In the genomic region with DNA sequence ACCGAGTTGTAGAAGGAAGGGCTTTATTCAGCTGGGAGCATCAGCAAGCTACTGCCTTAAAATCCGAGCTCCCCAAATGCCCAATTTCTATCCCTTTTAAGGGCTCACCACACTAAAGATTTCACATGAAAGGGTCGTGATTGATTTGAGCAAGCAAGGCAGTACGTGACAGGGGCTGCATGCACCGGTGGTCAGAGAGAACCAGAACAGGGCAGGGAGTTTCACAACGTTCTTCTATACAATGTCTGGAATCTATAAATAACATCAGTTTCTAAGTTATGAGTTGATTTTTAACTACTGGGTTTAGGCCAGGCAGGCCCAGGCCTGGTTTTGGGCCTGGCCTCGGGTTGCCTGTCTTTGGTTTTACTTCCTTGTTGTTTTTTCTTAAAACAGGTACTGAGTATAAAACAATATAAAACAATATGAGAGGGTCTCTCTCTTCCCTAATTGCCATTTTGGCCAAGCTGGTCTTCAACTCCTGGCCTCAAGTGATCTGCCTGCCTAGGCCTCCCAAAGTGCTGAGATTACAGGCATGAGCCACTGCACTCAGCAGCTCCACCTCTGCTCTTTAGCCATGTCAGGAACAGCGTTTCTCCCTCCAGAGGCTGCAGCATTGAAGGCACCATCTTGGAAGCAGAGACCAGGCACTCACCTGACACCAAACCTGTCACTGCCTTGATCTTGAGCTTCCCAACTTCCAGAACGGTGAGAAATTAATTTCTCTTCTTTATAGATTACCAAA, we compare ENCODE assay signal across 1 cellular context.
A peak's percentile ranks its signal among the peaks of the same experiment; 100 is the strongest.
TF ChIP-seq lines count a peak whose summit lies in the region.

No MANE protein-coding gene starts in this region.

TF ChIP-seq in GM12878, 131 proteins besides CTCF, POLR2A, EP300 and RAD21 (continued from another document):
- TF ChIP-seq, protein P1, sequence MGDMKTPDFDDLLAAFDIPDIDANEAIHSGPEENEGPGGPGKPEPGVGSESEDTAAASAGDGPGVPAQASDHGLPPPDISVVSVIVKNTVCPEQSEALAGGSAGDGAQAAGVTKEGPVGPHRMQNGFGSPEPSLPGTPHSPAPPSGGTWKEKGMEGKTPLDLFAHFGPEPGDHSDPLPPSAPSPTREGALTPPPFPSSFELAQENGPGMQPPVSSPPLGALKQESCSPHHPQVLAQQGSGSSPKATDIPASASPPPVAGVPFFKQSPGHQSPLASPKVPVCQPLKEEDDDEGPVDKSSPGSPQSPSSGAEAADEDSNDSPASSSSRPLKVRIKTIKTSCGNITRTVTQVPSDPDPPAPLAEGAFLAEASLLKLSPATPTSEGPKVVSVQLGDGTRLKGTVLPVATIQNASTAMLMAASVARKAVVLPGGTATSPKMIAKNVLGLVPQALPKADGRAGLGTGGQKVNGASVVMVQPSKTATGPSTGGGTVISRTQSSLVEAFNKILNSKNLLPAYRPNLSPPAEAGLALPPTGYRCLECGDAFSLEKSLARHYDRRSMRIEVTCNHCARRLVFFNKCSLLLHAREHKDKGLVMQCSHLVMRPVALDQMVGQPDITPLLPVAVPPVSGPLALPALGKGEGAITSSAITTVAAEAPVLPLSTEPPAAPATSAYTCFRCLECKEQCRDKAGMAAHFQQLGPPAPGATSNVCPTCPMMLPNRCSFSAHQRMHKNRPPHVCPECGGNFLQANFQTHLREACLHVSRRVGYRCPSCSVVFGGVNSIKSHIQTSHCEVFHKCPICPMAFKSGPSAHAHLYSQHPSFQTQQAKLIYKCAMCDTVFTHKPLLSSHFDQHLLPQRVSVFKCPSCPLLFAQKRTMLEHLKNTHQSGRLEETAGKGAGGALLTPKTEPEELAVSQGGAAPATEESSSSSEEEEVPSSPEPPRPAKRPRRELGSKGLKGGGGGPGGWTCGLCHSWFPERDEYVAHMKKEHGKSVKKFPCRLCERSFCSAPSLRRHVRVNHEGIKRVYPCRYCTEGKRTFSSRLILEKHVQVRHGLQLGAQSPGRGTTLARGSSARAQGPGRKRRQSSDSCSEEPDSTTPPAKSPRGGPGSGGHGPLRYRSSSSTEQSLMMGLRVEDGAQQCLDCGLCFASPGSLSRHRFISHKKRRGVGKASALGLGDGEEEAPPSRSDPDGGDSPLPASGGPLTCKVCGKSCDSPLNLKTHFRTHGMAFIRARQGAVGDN (IDR thresholded peaks at IDR 0.05): peak; percentile 99
- TF ChIP-seq RUNX3 (IDR thresholded peaks at IDR 0.05; ENCODE audit: low read length) (peak; percentile 72), GATAD2B (conservative IDR thresholded peaks at IDR 0.05; ENCODE audit: low read depth) (peak; percentile 34; the same call in 1 of the 2 replicates), CREM (IDR thresholded peaks at IDR 0.05; ENCODE audit: low read depth) (peak; percentile 56), EED (IDR thresholded peaks at IDR 0.05; ENCODE audit: low read depth) (0 out of 2 replicates have a peak, but pooled peaks have one; percentile 6), IKZF2 (IDR thresholded peaks at IDR 0.05) (peak in 1 of 2 experiments; percentile 31; a peak in 2 of 4 replicates), MEF2B (IDR thresholded peaks at IDR 0.05; ENCODE audit: partially characterized antibody, poor library complexity, severe bottlenecking) (peak; percentile 83), FOXM1 (IDR thresholded peaks at IDR 0.05; ENCODE audit: low read depth, low read length) (0 out of 2 replicates have a peak, but pooled peaks have one; percentile 59), JUNB (IDR thresholded peaks at IDR 0.05) (peak; percentile 30; the same call in 1 of the 2 replicates), ZNF217 (IDR thresholded peaks at IDR 0.05) (peak; percentile 36; the same call in 1 of the 2 replicates), ZBED1 (IDR thresholded peaks at IDR 0.05; ENCODE audit: borderline replicate concordance) (peak; percentile 71; the same call in 1 of the 2 replicates), DPF2 (IDR thresholded peaks at IDR 0.05) (peak; percentile 48; the same call in 1 of the 2 replicates), YY1 (IDR thresholded peaks at IDR 0.05; ENCODE audit: low read depth, low read length) (peak; percentile 80; the same call in 1 of the 2 replicates), SMARCA5 (IDR thresholded peaks at IDR 0.05) (peak; percentile 23; the same call in 1 of the 2 replicates), LARP7 (IDR thresholded peaks at IDR 0.05) (0 out of 2 replicates have a peak, but pooled peaks have one; percentile 19), NBN (IDR thresholded peaks at IDR 0.05) (peak; percentile 87), NFIC (IDR thresholded peaks at IDR 0.05; ENCODE audit: low read depth, low read length) (peak; percentile 41), BMI1 (IDR thresholded peaks at IDR 0.05; ENCODE audit: borderline replicate concordance) (0 out of 2 replicates have a peak, but pooled peaks have one; percentile 44), MEF2A (IDR thresholded peaks at IDR 0.05; ENCODE audit: insufficient read depth, low read depth, low read length) (peak; percentile 64; the same call in 1 of the 2 replicates), TCF7 (IDR thresholded peaks at IDR 0.05; ENCODE audit: borderline replicate concordance) (peak; percentile 65), TAF1 (IDR thresholded peaks at IDR 0.05; ENCODE audit: borderline replicate concordance, low read depth, low read length) (0 out of 2 replicates have a peak, but pooled peaks have one; percentile 15), PAX5 (IDR thresholded peaks at IDR 0.05; ENCODE audit: borderline replicate concordance, low read depth, low read length) (peak; percentile 81), HDGF (IDR thresholded peaks at IDR 0.05) (peak; percentile 39; the same call in 1 of the 2 replicates), IRF4 (IDR thresholded peaks at IDR 0.05; ENCODE audit: low read depth, low read length) (0 out of 2 replicates have a peak, but pooled peaks have one; percentile 12)
- TF ChIP-seq, protein P2, sequence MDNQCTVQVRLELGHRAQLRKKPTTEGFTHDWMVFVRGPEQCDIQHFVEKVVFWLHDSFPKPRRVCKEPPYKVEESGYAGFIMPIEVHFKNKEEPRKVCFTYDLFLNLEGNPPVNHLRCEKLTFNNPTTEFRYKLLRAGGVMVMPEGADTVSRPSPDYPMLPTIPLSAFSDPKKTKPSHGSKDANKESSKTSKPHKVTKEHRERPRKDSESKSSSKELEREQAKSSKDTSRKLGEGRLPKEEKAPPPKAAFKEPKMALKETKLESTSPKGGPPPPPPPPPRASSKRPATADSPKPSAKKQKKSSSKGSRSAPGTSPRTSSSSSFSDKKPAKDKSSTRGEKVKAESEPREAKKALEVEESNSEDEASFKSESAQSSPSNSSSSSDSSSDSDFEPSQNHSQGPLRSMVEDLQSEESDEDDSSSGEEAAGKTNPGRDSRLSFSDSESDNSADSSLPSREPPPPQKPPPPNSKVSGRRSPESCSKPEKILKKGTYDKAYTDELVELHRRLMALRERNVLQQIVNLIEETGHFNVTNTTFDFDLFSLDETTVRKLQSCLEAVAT (IDR thresholded peaks at IDR 0.05): peak; percentile 51; the same call in 1 of the 2 replicates
- TF ChIP-seq, protein P3, sequence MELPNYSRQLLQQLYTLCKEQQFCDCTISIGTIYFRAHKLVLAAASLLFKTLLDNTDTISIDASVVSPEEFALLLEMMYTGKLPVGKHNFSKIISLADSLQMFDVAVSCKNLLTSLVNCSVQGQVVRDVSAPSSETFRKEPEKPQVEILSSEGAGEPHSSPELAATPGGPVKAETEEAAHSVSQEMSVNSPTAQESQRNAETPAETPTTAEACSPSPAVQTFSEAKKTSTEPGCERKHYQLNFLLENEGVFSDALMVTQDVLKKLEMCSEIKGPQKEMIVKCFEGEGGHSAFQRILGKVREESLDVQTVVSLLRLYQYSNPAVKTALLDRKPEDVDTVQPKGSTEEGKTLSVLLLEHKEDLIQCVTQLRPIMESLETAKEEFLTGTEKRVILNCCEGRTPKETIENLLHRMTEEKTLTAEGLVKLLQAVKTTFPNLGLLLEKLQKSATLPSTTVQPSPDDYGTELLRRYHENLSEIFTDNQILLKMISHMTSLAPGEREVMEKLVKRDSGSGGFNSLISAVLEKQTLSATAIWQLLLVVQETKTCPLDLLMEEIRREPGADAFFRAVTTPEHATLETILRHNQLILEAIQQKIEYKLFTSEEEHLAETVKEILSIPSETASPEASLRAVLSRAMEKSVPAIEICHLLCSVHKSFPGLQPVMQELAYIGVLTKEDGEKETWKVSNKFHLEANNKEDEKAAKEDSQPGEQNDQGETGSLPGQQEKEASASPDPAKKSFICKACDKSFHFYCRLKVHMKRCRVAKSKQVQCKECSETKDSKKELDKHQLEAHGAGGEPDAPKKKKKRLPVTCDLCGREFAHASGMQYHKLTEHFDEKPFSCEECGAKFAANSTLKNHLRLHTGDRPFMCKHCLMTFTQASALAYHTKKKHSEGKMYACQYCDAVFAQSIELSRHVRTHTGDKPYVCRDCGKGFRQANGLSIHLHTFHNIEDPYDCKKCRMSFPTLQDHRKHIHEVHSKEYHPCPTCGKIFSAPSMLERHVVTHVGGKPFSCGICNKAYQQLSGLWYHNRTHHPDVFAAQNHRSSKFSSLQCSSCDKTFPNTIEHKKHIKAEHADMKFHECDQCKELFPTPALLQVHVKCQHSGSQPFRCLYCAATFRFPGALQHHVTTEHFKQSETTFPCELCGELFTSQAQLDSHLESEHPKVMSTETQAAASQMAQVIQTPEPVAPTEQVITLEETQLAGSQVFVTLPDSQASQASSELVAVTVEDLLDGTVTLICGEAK (IDR thresholded peaks at IDR 0.05; ENCODE audit: borderline replicate concordance): 0 out of 2 replicates have a peak, but pooled peaks have one; percentile 4
- TF ChIP-seq, protein P4, sequence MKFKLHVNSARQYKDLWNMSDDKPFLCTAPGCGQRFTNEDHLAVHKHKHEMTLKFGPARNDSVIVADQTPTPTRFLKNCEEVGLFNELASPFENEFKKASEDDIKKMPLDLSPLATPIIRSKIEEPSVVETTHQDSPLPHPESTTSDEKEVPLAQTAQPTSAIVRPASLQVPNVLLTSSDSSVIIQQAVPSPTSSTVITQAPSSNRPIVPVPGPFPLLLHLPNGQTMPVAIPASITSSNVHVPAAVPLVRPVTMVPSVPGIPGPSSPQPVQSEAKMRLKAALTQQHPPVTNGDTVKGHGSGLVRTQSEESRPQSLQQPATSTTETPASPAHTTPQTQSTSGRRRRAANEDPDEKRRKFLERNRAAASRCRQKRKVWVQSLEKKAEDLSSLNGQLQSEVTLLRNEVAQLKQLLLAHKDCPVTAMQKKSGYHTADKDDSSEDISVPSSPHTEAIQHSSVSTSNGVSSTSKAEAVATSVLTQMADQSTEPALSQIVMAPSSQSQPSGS (IDR thresholded peaks at IDR 0.05; ENCODE audit: low read length): 0 out of 2 replicates have a peak, but pooled peaks have one; percentile 15
- TF ChIP-seq, protein P5, sequence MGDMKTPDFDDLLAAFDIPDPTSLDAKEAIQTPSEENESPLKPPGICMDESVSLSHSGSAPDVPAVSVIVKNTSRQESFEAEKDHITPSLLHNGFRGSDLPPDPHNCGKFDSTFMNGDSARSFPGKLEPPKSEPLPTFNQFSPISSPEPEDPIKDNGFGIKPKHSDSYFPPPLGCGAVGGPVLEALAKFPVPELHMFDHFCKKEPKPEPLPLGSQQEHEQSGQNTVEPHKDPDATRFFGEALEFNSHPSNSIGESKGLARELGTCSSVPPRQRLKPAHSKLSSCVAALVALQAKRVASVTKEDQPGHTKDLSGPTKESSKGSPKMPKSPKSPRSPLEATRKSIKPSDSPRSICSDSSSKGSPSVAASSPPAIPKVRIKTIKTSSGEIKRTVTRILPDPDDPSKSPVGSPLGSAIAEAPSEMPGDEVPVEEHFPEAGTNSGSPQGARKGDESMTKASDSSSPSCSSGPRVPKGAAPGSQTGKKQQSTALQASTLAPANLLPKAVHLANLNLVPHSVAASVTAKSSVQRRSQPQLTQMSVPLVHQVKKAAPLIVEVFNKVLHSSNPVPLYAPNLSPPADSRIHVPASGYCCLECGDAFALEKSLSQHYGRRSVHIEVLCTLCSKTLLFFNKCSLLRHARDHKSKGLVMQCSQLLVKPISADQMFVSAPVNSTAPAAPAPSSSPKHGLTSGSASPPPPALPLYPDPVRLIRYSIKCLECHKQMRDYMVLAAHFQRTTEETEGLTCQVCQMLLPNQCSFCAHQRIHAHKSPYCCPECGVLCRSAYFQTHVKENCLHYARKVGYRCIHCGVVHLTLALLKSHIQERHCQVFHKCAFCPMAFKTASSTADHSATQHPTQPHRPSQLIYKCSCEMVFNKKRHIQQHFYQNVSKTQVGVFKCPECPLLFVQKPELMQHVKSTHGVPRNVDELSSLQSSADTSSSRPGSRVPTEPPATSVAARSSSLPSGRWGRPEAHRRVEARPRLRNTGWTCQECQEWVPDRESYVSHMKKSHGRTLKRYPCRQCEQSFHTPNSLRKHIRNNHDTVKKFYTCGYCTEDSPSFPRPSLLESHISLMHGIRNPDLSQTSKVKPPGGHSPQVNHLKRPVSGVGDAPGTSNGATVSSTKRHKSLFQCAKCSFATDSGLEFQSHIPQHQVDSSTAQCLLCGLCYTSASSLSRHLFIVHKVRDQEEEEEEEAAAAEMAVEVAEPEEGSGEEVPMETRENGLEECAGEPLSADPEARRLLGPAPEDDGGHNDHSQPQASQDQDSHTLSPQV (IDR thresholded peaks at IDR 0.05): peak; percentile 59; the same call in 1 of the 2 replicates
- TF ChIP-seq, protein P6, sequence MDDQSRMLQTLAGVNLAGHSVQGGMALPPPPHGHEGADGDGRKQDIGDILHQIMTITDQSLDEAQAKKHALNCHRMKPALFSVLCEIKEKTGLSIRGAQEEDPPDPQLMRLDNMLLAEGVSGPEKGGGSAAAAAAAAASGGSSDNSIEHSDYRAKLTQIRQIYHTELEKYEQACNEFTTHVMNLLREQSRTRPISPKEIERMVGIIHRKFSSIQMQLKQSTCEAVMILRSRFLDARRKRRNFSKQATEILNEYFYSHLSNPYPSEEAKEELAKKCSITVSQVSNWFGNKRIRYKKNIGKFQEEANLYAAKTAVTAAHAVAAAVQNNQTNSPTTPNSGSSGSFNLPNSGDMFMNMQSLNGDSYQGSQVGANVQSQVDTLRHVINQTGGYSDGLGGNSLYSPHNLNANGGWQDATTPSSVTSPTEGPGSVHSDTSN (IDR thresholded peaks at IDR 0.05; ENCODE audit: insufficient replicate concordance, low read depth, low read length): peak; percentile 32
- TF ChIP-seq, protein P7, sequence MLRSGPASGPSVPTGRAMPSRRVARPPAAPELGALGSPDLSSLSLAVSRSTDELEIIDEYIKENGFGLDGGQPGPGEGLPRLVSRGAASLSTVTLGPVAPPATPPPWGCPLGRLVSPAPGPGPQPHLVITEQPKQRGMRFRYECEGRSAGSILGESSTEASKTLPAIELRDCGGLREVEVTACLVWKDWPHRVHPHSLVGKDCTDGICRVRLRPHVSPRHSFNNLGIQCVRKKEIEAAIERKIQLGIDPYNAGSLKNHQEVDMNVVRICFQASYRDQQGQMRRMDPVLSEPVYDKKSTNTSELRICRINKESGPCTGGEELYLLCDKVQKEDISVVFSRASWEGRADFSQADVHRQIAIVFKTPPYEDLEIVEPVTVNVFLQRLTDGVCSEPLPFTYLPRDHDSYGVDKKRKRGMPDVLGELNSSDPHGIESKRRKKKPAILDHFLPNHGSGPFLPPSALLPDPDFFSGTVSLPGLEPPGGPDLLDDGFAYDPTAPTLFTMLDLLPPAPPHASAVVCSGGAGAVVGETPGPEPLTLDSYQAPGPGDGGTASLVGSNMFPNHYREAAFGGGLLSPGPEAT (IDR thresholded peaks at IDR 0.05; ENCODE audit: low read depth): peak; percentile 46
- TF ChIP-seq, protein P8, sequence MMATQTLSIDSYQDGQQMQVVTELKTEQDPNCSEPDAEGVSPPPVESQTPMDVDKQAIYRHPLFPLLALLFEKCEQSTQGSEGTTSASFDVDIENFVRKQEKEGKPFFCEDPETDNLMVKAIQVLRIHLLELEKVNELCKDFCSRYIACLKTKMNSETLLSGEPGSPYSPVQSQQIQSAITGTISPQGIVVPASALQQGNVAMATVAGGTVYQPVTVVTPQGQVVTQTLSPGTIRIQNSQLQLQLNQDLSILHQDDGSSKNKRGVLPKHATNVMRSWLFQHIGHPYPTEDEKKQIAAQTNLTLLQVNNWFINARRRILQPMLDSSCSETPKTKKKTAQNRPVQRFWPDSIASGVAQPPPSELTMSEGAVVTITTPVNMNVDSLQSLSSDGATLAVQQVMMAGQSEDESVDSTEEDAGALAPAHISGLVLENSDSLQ (IDR thresholded peaks at IDR 0.05): peak; percentile 34; the same call in 1 of the 2 replicates
